ENCODE assay signal across 22 cellular contexts in genomic region chr20:43893930-43894329, GRCh38. TPM values are rescaled to one million over a fixed set of nuclear protein-coding genes. Genes with fewer than 3 reads are reported as not detected.
A peak's percentile ranks its signal among the peaks of the same experiment; 100 is the strongest.
DNase-seq lines count a peak whose midpoint lies in the region; ATAC-seq and TF ChIP-seq lines count a peak whose summit lies in the region.
"Had no signal": no experiment of that assay in that cellular context is flagged by ENCODE, and none has a peak within 500 bp of the region (broad histone marks: within the 10 kb centered on the region; RNA-seq: fewer than 3 reads in every experiment).

No MANE protein-coding gene starts in this region.

- H4K20me1 ChIP-seq in HCT116 (ENCODE audit: insufficient read depth) (no peaks in the 10 kb centered on the region), OCI-LY3 (ENCODE audit: insufficient read depth, low read length) (no peaks in the 10 kb centered on the region)

- H3K79me2 ChIP-seq in HCT116 (ENCODE audit: insufficient read depth, low read length) (no peaks in the 10 kb centered on the region), OCI-LY3 (ENCODE audit: low read length) (no peaks in the 10 kb centered on the region)

- no TSS peak for BruUV-seq in HCT116 (replicated peaks; lab: Mats Ljungman, UMichigan)

- no peak for TF ChIP-seq POLR2A in HCT116 (IDR thresholded peaks at IDR 0.05; ENCODE audit: borderline replicate concordance, extremely low read depth, insufficient read depth, insufficient read length)

- H3K4me1 ChIP-seq in HCT116 (ENCODE audit: control insufficient read depth in 1 of 2, insufficient read depth in 2 of 2, low read length in 2 of 2) (peaks cover 0 to 10% of the 10 kb centered on the region in 2 experiments; a peak in 2 of 4 replicates), OCI-LY3 (ENCODE audit: low read length) (peaks cover 15% of the 10 kb centered on the region), neuronal stem cell (ENCODE audit: control insufficient read depth in 2 of 2, insufficient read depth in 1 of 2, low read depth in 1 of 2, low read length in 2 of 2) (peaks cover 11 to 16% of the 10 kb centered on the region in 2 donors)
- H3K4me1 ChIP-seq: psoas muscle had no signal

- H2AK5ac ChIP-seq in neuronal stem cell (ENCODE audit: low read depth, low read length), result peak overlapping the region; percentile 44

- peak overlapping the region; percentile 51 for H2BK15ac ChIP-seq in neuronal stem cell (ENCODE audit: low read length)

- H2BK120ac ChIP-seq in neuronal stem cell (ENCODE audit: low read depth, low read length), result no peak overlapping the region

- in situ Hi-C loops in ACHN (cut with HindIII; ENCODE audit: low pct_ligation_motif_present, low pct_unique_long_range_greater_than_20kb, low sequenced_read_pairs), result no loop called here

- no peak overlapping the region for H2BK12ac ChIP-seq in neuronal stem cell (ENCODE audit: low read length)

- H3K4me2 ChIP-seq in HCT116 (ENCODE audit: low read length), result peak overlapping the region; percentile 27
- no peak overlapping the region for H3K4me2 ChIP-seq in OCI-LY3 (ENCODE audit: low read length)
- H3K4me2 ChIP-seq in neuronal stem cell (ENCODE audit: insufficient read depth, low read length, poor library complexity, severe bottlenecking), result no peak overlapping the region

- H3K18ac ChIP-seq in neuronal stem cell (ENCODE audit: low read length), result peak overlapping the region; percentile 38

- H3K27me3 ChIP-seq in HCT116 (ENCODE audit: insufficient read depth, low read length), result no peaks in the 10 kb centered on the region
- H3K27me3 ChIP-seq in OCI-LY3 (ENCODE audit: low read depth, low read length), result no peaks in the 10 kb centered on the region
- peaks cover 0 to 2% (median 0%) of the 10 kb centered on the region in 3 experiments for H3K27me3 ChIP-seq in neuronal stem cell (ENCODE audit: control insufficient read depth in 3 of 3, insufficient read depth in 3 of 3, low read depth in 1 of 3, low read length in 3 of 3)
- H3K27me3 ChIP-seq: brain microvascular endothelial cell had no signal

- ATAC-seq in HCT116 (no peak), HG02763 (IDR thresholded peaks at IDR 0.05; ENCODE audit: unreplicated experiment) (no peak)
- ATAC-seq: activated T-cell treated with anti-CD3 and anti-CD28 coated beads, Interleukin-2, amount 50 U/mL, for 4 hours; effector memory CD8-positive, alpha-beta T cell; psoas muscle; T-helper 17 cell had no signal

- no peak for TF ChIP-seq RAD21 in HCT116 (IDR thresholded peaks at IDR 0.05; ENCODE audit: low read depth)

- H3K79me1 ChIP-seq in neuronal stem cell (ENCODE audit: low read depth, low read length), result no peaks in the 10 kb centered on the region

- H3K23ac ChIP-seq in neuronal stem cell (ENCODE audit: low read depth, low read length, poor library complexity), result no peak overlapping the region

- no peaks in the 10 kb centered on the region for H3K9me2 ChIP-seq in HCT116 (ENCODE audit: insufficient read depth)

- H2BK5ac ChIP-seq in neuronal stem cell (ENCODE audit: low read length), result peak overlapping the region; percentile 44

- TF ChIP-seq CTCF in HCT116 (IDR thresholded peaks at IDR 0.05 in 2 of 3, conservative IDR thresholded peaks at IDR 0.05 in 1 of 3; ENCODE audit: borderline replicate concordance in 1 of 3, insufficient read depth in 1 of 3, low read depth in 2 of 3, low read length in 2 of 3) (no peak), OCI-LY3 (IDR thresholded peaks at IDR 0.05; ENCODE audit: low read depth, low read length) (no peak), epithelial cell of esophagus (IDR thresholded peaks at IDR 0.05; ENCODE audit: insufficient read depth, low read depth, low read length, missing control alignments) (no peak)

- no peak overlapping the region for H4K91ac ChIP-seq in neuronal stem cell (ENCODE audit: low read depth, low read length, poor library complexity)

- no peak for DNase-seq in HCT116 (ENCODE audit: low read depth, low spot score)
- DNase-seq in epithelial cell of esophagus (ENCODE audit: low read depth), result peak; percentile 80
- DNase-seq in neuronal stem cell (ENCODE audit: low spot score), result no peak
- no peak for DNase-seq in middle frontal gyrus (ENCODE audit: extremely low spot score, low spot score)
- DNase-seq in ACHN, result no peak
- DNase-seq in HEK293T (ENCODE audit: extremely low spot score), result no peak
- DNase-seq: activated CD4-positive, alpha-beta T cell treated with anti-CD3 and anti-CD28 coated beads, Interleukin-2, amount 10 ng/mL, durations not matched to agents 24 days and 14 days; activated T-cell treated with anti-CD3 and anti-CD28 coated beads, Interleukin-2, amount 50 U/mL, for 4 hours; brain microvascular endothelial cell; CD4-positive, CD25-positive, alpha-beta regulatory T cell; effector memory CD8-positive, alpha-beta T cell; NCI-H2081; NCI-H446 treated with DMSO at 0.1 percent for 48 hours; NK-92 treated with Interleukin-12 subunit alpha and Interleukin-12 subunit beta, amount 100 ng/mL, for 24 hours; psoas muscle; stimulated activated CD4-positive, alpha-beta T cell treated with anti-CD3 and anti-CD28 coated beads, Interleukin-2, amount 100 ng/mL, for 24 hours; T-helper 17 cell had no signal

- no peak overlapping the region for H3K4me3 ChIP-seq in HCT116 (replicated peaks in 1 of 2; ENCODE audit: low read depth in 1 of 2, low read length in 2 of 2)
- H3K4me3 ChIP-seq in OCI-LY3 (ENCODE audit: low read length), result no peak overlapping the region
- no peak overlapping the region for H3K4me3 ChIP-seq in epithelial cell of esophagus (ENCODE audit: low read length)
- no peak overlapping the region for H3K4me3 ChIP-seq in neuronal stem cell (ENCODE audit: low read length in 2 of 2)
- H3K4me3 ChIP-seq: psoas muscle, SK-N-MC, skin epidermis had no signal

- no peak overlapping the region for H3K4ac ChIP-seq in neuronal stem cell (ENCODE audit: low read length)

- H3K36me3 ChIP-seq in HCT116 (ENCODE audit: control insufficient read depth in 1 of 2, insufficient read depth in 2 of 2, low read length in 2 of 2), result no peaks in the 10 kb centered on the region
- H3K36me3 ChIP-seq in OCI-LY3 (replicated peaks; ENCODE audit: low read depth, low read length), result no peaks in the 10 kb centered on the region
- no peaks in the 10 kb centered on the region for H3K36me3 ChIP-seq in neuronal stem cell (replicated peaks in 1 of 2; ENCODE audit: control insufficient read depth in 2 of 2, insufficient read depth in 2 of 2, low read length in 2 of 2)
- H3K36me3 ChIP-seq: brain microvascular endothelial cell, neutrophil had no signal

- H2AFZ ChIP-seq in HCT116 (ENCODE audit: low read depth, low read length, poor library complexity, severe bottlenecking), result peak overlapping the region; percentile 48
- H2AFZ ChIP-seq in OCI-LY3 (ENCODE audit: low read depth, low read length), result 0 out of 2 replicates have a peak overlapping the region, but pooled peaks have one; percentile 2
- H2AFZ ChIP-seq in neuronal stem cell (ENCODE audit: low read length), result peak overlapping the region; percentile 54

- H3K9ac ChIP-seq in HCT116 (ENCODE audit: low read length), result no peak overlapping the region
- no peak overlapping the region for H3K9ac ChIP-seq in OCI-LY3 (ENCODE audit: low read length)
- no peak overlapping the region for H3K9ac ChIP-seq in neuronal stem cell (ENCODE audit: low read depth, low read length, poor library complexity)

- intact Hi-C loops in HCT116 (cut with micrococcal nuclease), result no loop called here

- RAD21 ChIA-PET in HCT116 (lab: Charles Lee; ENCODE audit: low non-redundant PET in 1 of 2, low total read pairs in 2 of 2, uncharacterized antibody in 2 of 2, unreplicated experiment in 2 of 2), result no interaction called here

- CTCF ChIA-PET in HCT116 (lab: Charles Lee) (no interaction called here), HEK293T (lab: Yijun Ruan, JAX) (no interaction called here)

- H4K8ac ChIP-seq in neuronal stem cell (ENCODE audit: low read depth, low read length), result no peak overlapping the region

- POLR2A ChIA-PET in HCT116 (lab: Charles Lee) (no interaction called here), HEK293T (lab: Yijun Ruan, JAX) (no interaction called here)

- H3K27ac ChIP-seq in HCT116 (ENCODE audit: low read depth, low read length), result no peak overlapping the region
- H3K27ac ChIP-seq in OCI-LY3 (ENCODE audit: low read length), result no peak overlapping the region
- H3K27ac ChIP-seq in neuronal stem cell (replicated peaks; ENCODE audit: low read length), result peak overlapping the region; percentile 53
- H3K27ac ChIP-seq: brain microvascular endothelial cell, neutrophil, psoas muscle, SK-N-MC, skin epidermis had no signal

- H3K9me3 ChIP-seq in HCT116 (ENCODE audit: control insufficient read depth in 1 of 2, insufficient read depth in 1 of 2, low read depth in 1 of 2, low read length in 2 of 2) (no peaks in the 10 kb centered on the region; a peak in 1 of 4 replicates), OCI-LY3 (ENCODE audit: insufficient read depth, low read length) (peaks cover 19% of the 10 kb centered on the region), neuronal stem cell (replicated peaks in 1 of 2; ENCODE audit: control insufficient read depth in 2 of 2, insufficient read depth in 1 of 2, low read depth in 1 of 2, low read length in 2 of 2) (peaks cover 0 to 4% of the 10 kb centered on the region in 2 donors)
- H3K9me3 ChIP-seq: neutrophil, psoas muscle had no signal

- H3K14ac ChIP-seq in neuronal stem cell (ENCODE audit: low read length), result no peak overlapping the region

- WGBS in neuronal stem cell (ENCODE audit: extremely low coverage in 2 of 2, insufficient read length in 2 of 2, insufficient replicate concordance in 1 of 2), 2 donors, result no CpG with 5 or more reads among the region's 2 CpGs

TF ChIP-seq in HCT116, 20 proteins besides CTCF, POLR2A, EP300 and RAD21:
- TF ChIP-seq YY1 (IDR thresholded peaks at IDR 0.05; ENCODE audit: extremely low read depth, insufficient replicate concordance, low read depth, low read length) (no peak), CBX3 (IDR thresholded peaks at IDR 0.05; ENCODE audit: low read depth) (no peak), ELF1 (IDR thresholded peaks at IDR 0.05; ENCODE audit: borderline replicate concordance, low read depth) (no peak), ZFX (IDR thresholded peaks at IDR 0.05) (no peak), EGR1 (IDR thresholded peaks at IDR 0.05; ENCODE audit: low read depth) (no peak), JUND (IDR thresholded peaks at IDR 0.05) (no peak), ZNF274 (IDR thresholded peaks at IDR 0.05; ENCODE audit: low read depth, low read length) (no peak)

TF ChIP-seq in HEK293T, 16 proteins besides CTCF, POLR2A, EP300 and RAD21 (continues in another document):
- no peak for TF ChIP-seq BHLHE40 (IDR thresholded peaks at IDR 0.05; ENCODE audit: borderline replicate concordance)
- no peak for TF ChIP-seq LEF1 (IDR thresholded peaks at IDR 0.05; ENCODE audit: borderline replicate concordance)
- TF ChIP-seq NFRKB (IDR thresholded peaks at IDR 0.05), result no peak
- no peak for TF ChIP-seq HDGF (IDR thresholded peaks at IDR 0.05; ENCODE audit: borderline replicate concordance)
- TF ChIP-seq ELF4 (IDR thresholded peaks at IDR 0.05), result no peak
- no peak for TF ChIP-seq FOXA1 (IDR thresholded peaks at IDR 0.05)
- no peak for TF ChIP-seq CTBP1 (IDR thresholded peaks at IDR 0.05; ENCODE audit: borderline replicate concordance)
- TF ChIP-seq SP1 (IDR thresholded peaks at IDR 0.05), result no peak

RNA-seq across cellular contexts. Expression of gene TOX2, which starts 20.7 kb away (rescaled TPM):
- total RNA-seq in HCT116 (2021; ENCODE audit: unreplicated experiment), result 39.6 TPM
- polyA plus RNA-seq in HCT116 (2012), result 43.2 and 51.3 TPM in 2 replicates
- 16.8 TPM for polyA plus RNA-seq in neuronal stem cell (2013, experiment 1 of 2)
- 15.7 TPM for polyA plus RNA-seq in neuronal stem cell (2013, experiment 2 of 2)

Comparison
In these comparisons a context has a peak if more than half of its experiments do, and no peak if none do; other contexts are left out.
1. H2AFZ ChIP-seq: peak in every context shown above with its lines; median percentile 54 in neuronal stem cell; 48 in HCT116; 2 in OCI-LY3.